13 cellular contexts compared by ENCODE assay signal in genomic region chr2:39093208-39093898, GRCh38. TPM values are rescaled to one million over a fixed set of nuclear protein-coding genes. Genes with fewer than 3 reads are reported as not detected.
A peak's percentile ranks its signal among the peaks of the same experiment; 100 is the strongest.
DNase-seq lines count a peak whose midpoint lies in the region; ATAC-seq, FAIRE-seq and TF ChIP-seq lines count a peak whose summit lies in the region.
"Had no signal": no experiment of that assay in that cellular context is flagged by ENCODE, and none has a peak within 500 bp of the region (broad histone marks: within the 10 kb centered on the region; RNA-seq: fewer than 3 reads in every experiment).

No MANE protein-coding gene starts in this region.

- peak; percentile 92 for FAIRE-seq in small intestine (lab: Jason Lieb, UNC)

- H3K36me3 ChIP-seq in small intestine (ENCODE audit: control insufficient read depth in 2 of 2, insufficient read depth in 2 of 2, low read length in 2 of 2) = no peaks in the 10 kb centered on the region

- H3K27me3 ChIP-seq in small intestine (ENCODE audit: control insufficient read depth in 2 of 2, insufficient read depth in 2 of 2, low read length in 2 of 2) = no peaks in the 10 kb centered on the region

- no peaks in the 10 kb centered on the region for H3K9me3 ChIP-seq in small intestine (ENCODE audit: control insufficient read depth, low read depth)

- CTCF ChIA-PET in activated CD8-positive, alpha-beta T cell treated with anti-CD3 and anti-CD28 coated beads for 36 hours (lab: Charles Lee) = interaction anchor here (1.4 kb wide), 1 partner anchor 136 kb away, joined by 3 read pairs; no protein-coding TSS in a partner anchor

- H3K27ac Mint-ChIP-seq in activated T-cell treated with anti-CD3 and anti-CD28 coated beads, Interleukin-2, amount 50 U/mL, for 72 hours = peak overlapping the region; percentile 20
- peak overlapping the region; percentile 31 for H3K27ac Mint-ChIP-seq in activated CD8-positive, alpha-beta T cell treated with anti-CD3 and anti-CD28 coated beads for 36 hours

- POLR2A ChIA-PET in activated CD8-positive, alpha-beta T cell treated with anti-CD3 and anti-CD28 coated beads for 36 hours (lab: Charles Lee) = no interaction called here

- H3K36me3 Mint-ChIP-seq in activated T-cell treated with anti-CD3 and anti-CD28 coated beads, Interleukin-2, amount 50 U/mL, for 72 hours (ENCODE audit: insufficient read depth in 2 of 2) = peaks cover 6 to 20% of the 10 kb centered on the region in 2 donors
- H3K36me3 Mint-ChIP-seq in activated CD8-positive, alpha-beta T cell treated with anti-CD3 and anti-CD28 coated beads for 36 hours (ENCODE audit: low read depth) = peaks cover 32% of the 10 kb centered on the region

- no peak for ATAC-seq in activated T-cell treated with anti-CD3 and anti-CD28 coated beads, Interleukin-2, amount 50 U/mL, for 72 hours (replicated peaks in 1 of 2)
- peak; percentile 46 for ATAC-seq in HG03025 (IDR thresholded peaks at IDR 0.05; ENCODE audit: low FRiP score, unreplicated experiment)
- ATAC-seq in activated CD8-positive, alpha-beta T cell treated with anti-CD3 and anti-CD28 coated beads for 36 hours = no peak
- ATAC-seq: Panc1 had no signal

- H3K27me3 Mint-ChIP-seq in activated T-cell treated with anti-CD3 and anti-CD28 coated beads, Interleukin-2, amount 50 U/mL, for 72 hours (ENCODE audit: low read depth) = no peaks in the 10 kb centered on the region
- no peaks in the 10 kb centered on the region for H3K27me3 Mint-ChIP-seq in activated CD8-positive, alpha-beta T cell treated with anti-CD3 and anti-CD28 coated beads for 36 hours

- H3K9me3 Mint-ChIP-seq in activated T-cell treated with anti-CD3 and anti-CD28 coated beads, Interleukin-2, amount 50 U/mL, for 72 hours = peaks cover 0 to 1% of the 10 kb centered on the region in 2 donors
- peaks cover 1% of the 10 kb centered on the region for H3K9me3 Mint-ChIP-seq in activated CD8-positive, alpha-beta T cell treated with anti-CD3 and anti-CD28 coated beads for 36 hours

- TF ChIP-seq CTCF in activated CD8-positive, alpha-beta T cell treated with anti-CD3 and anti-CD28 coated beads for 36 hours (IDR thresholded peaks at IDR 0.05) = no peak

- H3K4me1 Mint-ChIP-seq in activated T-cell treated with anti-CD3 and anti-CD28 coated beads, Interleukin-2, amount 50 U/mL, for 72 hours (ENCODE audit: low read depth) = peaks cover 37% of the 10 kb centered on the region
- H3K4me1 Mint-ChIP-seq in activated CD8-positive, alpha-beta T cell treated with anti-CD3 and anti-CD28 coated beads for 36 hours (ENCODE audit: low read depth) = peaks cover 49% of the 10 kb centered on the region

- H3K4me3 ChIP-seq in small intestine (ENCODE audit: low read depth in 1 of 2, low read length in 2 of 2) = no peak overlapping the region

- intact Hi-C loops in activated CD8-positive, alpha-beta T cell treated with anti-CD3 and anti-CD28 coated beads for 36 hours (cut with micrococcal nuclease) = no loop called here

- H3K4me3 Mint-ChIP-seq in activated T-cell treated with anti-CD3 and anti-CD28 coated beads, Interleukin-2, amount 50 U/mL, for 72 hours = peak overlapping the region in 1 of 2 donors; percentile 17
- no peak overlapping the region for H3K4me3 Mint-ChIP-seq in activated CD8-positive, alpha-beta T cell treated with anti-CD3 and anti-CD28 coated beads for 36 hours
- H3K4me3 Mint-ChIP-seq: neural crest cell had no signal

- DNase-seq in activated T-cell treated with anti-CD3 and anti-CD28 coated beads, Interleukin-2, amount 50 U/mL, for 72 hours = no peak
- DNase-seq in activated T-cell treated with anti-CD3 and anti-CD28 coated beads, Interleukin-2, amount 50 U/mL, for 1 hour = no peak
- no peak for DNase-seq in activated CD8-positive, alpha-beta T cell treated with anti-CD3 and anti-CD28 coated beads for 36 hours
- DNase-seq in small intestine = peak; percentile 89
- DNase-seq in NCI-H524 (lab: John Stamatoyannopoulos, UW) = no peak
- DNase-seq in HPDE6-E6E7 (ENCODE audit: extremely low spot score) = no peak
- DNase-seq in hippocampal formation (lab: John Stamatoyannopoulos, UW) = no peak
- DNase-seq: activated effector memory CD4-positive, alpha-beta T cell treated with anti-CD3 and anti-CD28 coated beads, Interleukin-2, amount 50 U/mL, for 16 hours; cerebellar nuclear complex; NCI-H2081 had no signal

- 8 to 31% (median 25%) methylated on average over 3 of the region's 3 CpGs for WGBS in small intestine, 3 donors

- peak overlapping the region; percentile 32 to 83 for H3K27ac ChIP-seq in small intestine (ENCODE audit: low read depth in 1 of 2, low read length in 1 of 2)

- H3K4me1 ChIP-seq in small intestine (ENCODE audit: control insufficient read depth in 2 of 2, insufficient read depth in 1 of 2, low read depth in 1 of 2, low read length in 1 of 2) = peaks cover 0 to 13% of the 10 kb centered on the region in 2 donors

RNA-seq across cellular contexts. Expression of gene SOS1, which starts 27.5 kb away (rescaled TPM):
- total RNA-seq in activated T-cell treated with anti-CD3 and anti-CD28 coated beads, Interleukin-2, amount 50 U/mL, for 72 hours = 100 to 1,000 TPM in 1 of 2 donors, 10 to 100 TPM in 1; 94.6 to 110 TPM
- total RNA-seq in activated CD8-positive, alpha-beta T cell treated with anti-CD3 and anti-CD28 coated beads for 36 hours = 10 to 100 TPM; 43.6 to 56.8 TPM
- polyA plus RNA-seq in small intestine = 10 to 100 TPM in 2 of 3 donors, 1 to 10 TPM in 1; 7.8 to 18.1 (median 10.5) TPM
